In the genomic region with DNA sequence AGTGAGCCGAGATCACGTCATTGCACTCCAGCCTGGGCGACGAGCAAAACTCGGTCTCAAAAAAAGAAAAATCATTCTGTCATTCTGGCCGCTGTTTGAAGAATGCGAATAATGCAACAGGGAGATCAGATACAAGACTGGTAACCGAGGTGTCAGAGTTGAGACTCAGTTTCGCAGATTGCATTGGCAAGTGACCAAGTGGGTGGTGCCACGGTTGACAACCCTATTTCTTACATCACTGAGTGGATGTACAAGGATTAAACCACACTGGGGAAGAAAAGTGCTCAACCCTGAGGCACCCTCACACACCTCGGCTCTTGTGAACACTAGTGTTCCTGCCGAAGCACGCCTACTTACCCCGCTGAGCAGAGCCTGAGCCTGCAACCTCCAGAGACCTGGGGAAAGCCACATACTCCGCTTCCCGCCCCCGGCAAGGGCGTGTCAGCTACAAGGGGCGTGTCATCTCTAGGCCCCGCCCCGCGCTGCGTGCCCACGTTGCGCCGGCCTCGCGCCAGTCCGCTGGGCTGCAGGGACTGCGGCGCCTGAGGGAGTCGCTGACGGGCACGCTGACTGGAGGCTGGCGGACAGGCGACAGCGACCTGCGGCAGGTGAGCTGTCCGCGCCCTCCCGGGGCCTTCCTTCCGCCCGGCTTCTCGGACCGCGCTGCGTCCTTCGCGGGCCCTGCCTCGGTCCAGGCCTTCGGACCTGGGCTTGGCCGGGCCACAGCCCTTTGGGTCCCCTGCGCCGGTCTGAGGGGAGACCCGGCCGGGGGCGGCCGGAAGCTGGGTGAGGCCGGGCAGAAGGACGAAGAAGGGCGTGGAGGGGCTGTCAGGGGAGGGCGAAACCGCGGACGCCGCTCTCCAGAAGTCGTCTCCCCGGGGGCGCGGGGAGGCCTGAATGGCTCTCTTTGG, we compare ENCODE assay signal across 1 cellular context.
TF ChIP-seq lines count a peak whose summit lies in the region.

A gene with protein sequence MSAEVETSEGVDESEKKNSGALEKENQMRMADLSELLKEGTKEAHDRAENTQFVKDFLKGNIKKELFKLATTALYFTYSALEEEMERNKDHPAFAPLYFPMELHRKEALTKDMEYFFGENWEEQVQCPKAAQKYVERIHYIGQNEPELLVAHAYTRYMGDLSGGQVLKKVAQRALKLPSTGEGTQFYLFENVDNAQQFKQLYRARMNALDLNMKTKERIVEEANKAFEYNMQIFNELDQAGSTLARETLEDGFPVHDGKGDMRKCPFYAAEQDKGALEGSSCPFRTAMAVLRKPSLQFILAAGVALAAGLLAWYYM (plus strand): TSS at position 519 of the 911 bp plus-strand sequence. CDS start 29,127 bp downstream, outside the sequence.

TF ChIP-seq in HEK293, 187 proteins besides CTCF, POLR2A, EP300 and RAD21 (continued from another document and continues in another):
- no peak for TF ChIP-seq ZNF654 (tag by site-specific recombination; IDR thresholded peaks at IDR 0.05; ENCODE audit: low read depth)
- no peak for TF ChIP-seq ZNF266 (tag by site-specific recombination; IDR thresholded peaks at IDR 0.05; ENCODE audit: low read depth)
- TF ChIP-seq ZNF324 (tag by site-specific recombination; IDR thresholded peaks at IDR 0.05) = no peak
- no peak for TF ChIP-seq ZNF140 (tag by site-specific recombination; IDR thresholded peaks at IDR 0.05)
- TF ChIP-seq YY2 (tag by site-specific recombination; IDR thresholded peaks at IDR 0.05) = no peak
- TF ChIP-seq ZNF112 (tag by site-specific recombination; IDR thresholded peaks at IDR 0.05) = no peak
- TF ChIP-seq PBX3 (CRISPR knock-in tag; IDR thresholded peaks at IDR 0.05) = peak; percentile 88; the same call in 1 of the 2 replicates
- peak; percentile 72 for TF ChIP-seq EGR2 (tag by site-specific recombination; IDR thresholded peaks at IDR 0.05; ENCODE audit: low read depth)
- TF ChIP-seq ZNF549 (tag by site-specific recombination; IDR thresholded peaks at IDR 0.05) = no peak
- TF ChIP-seq ZNF830 (tag by site-specific recombination; IDR thresholded peaks at IDR 0.05; ENCODE audit: low read depth) = no peak
- peak; percentile 72; the same call in 1 of the 2 replicates for TF ChIP-seq ZFP37 (tag by site-specific recombination; IDR thresholded peaks at IDR 0.05)
- no peak for TF ChIP-seq ZNF416 (tag by site-specific recombination; IDR thresholded peaks at IDR 0.05)
- no peak for TF ChIP-seq MZF1 (tag by site-specific recombination; IDR thresholded peaks at IDR 0.05; ENCODE audit: borderline replicate concordance)
- no peak for TF ChIP-seq ZNF473 (tag by site-specific recombination; IDR thresholded peaks at IDR 0.05)
- TF ChIP-seq SP3 (tag by site-specific recombination; IDR thresholded peaks at IDR 0.05) = peak; percentile 96
- TF ChIP-seq, protein P1, sequence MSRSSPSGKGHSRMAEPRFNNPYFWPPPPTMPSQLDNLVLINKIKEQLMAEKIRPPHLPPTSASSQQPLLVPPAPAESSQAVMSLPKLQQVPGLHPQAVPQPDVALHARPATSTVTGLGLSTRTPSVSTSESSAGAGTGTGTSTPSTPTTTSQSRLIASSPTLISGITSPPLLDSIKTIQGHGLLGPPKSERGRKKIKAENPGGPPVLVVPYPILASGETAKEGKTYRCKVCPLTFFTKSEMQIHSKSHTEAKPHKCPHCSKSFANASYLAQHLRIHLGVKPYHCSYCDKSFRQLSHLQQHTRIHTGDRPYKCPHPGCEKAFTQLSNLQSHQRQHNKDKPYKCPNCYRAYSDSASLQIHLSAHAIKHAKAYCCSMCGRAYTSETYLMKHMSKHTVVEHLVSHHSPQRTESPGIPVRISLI (tag by site-specific recombination; IDR thresholded peaks at IDR 0.05) = no peak
- TF ChIP-seq, protein P2, sequence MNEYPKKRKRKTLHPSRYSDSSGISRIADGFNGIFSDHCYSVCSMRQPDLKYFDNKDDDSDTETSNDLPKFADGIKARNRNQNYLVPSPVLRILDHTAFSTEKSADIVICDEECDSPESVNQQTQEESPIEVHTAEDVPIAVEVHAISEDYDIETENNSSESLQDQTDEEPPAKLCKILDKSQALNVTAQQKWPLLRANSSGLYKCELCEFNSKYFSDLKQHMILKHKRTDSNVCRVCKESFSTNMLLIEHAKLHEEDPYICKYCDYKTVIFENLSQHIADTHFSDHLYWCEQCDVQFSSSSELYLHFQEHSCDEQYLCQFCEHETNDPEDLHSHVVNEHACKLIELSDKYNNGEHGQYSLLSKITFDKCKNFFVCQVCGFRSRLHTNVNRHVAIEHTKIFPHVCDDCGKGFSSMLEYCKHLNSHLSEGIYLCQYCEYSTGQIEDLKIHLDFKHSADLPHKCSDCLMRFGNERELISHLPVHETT (tag by site-specific recombination; IDR thresholded peaks at IDR 0.05) = no peak
- no peak for TF ChIP-seq MYNN (tag by site-specific recombination; IDR thresholded peaks at IDR 0.05; ENCODE audit: borderline replicate concordance)
- no peak for TF ChIP-seq ZNF366 (tag by site-specific recombination; conservative IDR thresholded peaks at IDR 0.05)
- TF ChIP-seq WT1 (tag by site-specific recombination; IDR thresholded peaks at IDR 0.05) = no peak
- no peak for TF ChIP-seq SALL2 (tag by site-specific recombination; IDR thresholded peaks at IDR 0.05; ENCODE audit: borderline replicate concordance)
- no peak; the same call in 1 of the 2 replicates for TF ChIP-seq ZNF501 (tag by site-specific recombination; IDR thresholded peaks at IDR 0.05)
- no peak for TF ChIP-seq ZBTB21 (tag by site-specific recombination; IDR thresholded peaks at IDR 0.05)
- no peak for TF ChIP-seq ZNF19 (tag by site-specific recombination; IDR thresholded peaks at IDR 0.05; ENCODE audit: low read depth)
- peak; percentile 91 for TF ChIP-seq SP2 (tag by site-specific recombination; IDR thresholded peaks at IDR 0.05)
- no peak for TF ChIP-seq GLI4 (tag by site-specific recombination; IDR thresholded peaks at IDR 0.05)
- no peak for TF ChIP-seq ZNF610 (tag by site-specific recombination; IDR thresholded peaks at IDR 0.05; ENCODE audit: borderline replicate concordance)
- TF ChIP-seq, protein P3, sequence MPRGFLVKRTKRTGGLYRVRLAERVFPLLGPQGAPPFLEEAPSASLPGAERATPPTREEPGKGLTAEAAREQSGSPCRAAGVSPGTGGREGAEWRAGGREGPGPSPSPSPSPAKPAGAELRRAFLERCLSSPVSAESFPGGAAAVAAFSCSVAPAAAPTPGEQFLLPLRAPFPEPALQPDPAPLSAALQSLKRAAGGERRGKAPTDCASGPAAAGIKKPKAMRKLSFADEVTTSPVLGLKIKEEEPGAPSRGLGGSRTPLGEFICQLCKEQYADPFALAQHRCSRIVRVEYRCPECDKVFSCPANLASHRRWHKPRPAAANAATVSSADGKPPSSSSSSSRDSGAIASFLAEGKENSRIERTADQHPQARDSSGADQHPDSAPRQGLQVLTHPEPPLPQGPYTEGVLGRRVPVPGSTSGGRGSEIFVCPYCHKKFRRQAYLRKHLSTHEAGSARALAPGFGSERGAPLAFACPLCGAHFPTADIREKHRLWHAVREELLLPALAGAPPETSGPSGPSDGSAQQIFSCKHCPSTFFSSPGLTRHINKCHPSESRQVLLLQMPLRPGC (tag by site-specific recombination; IDR thresholded peaks at IDR 0.05) = peak; percentile 30; the same call in 1 of the 2 replicates
- no peak for TF ChIP-seq HOXA7 (CRISPR knock-in tag; IDR thresholded peaks at IDR 0.05; ENCODE audit: borderline replicate concordance)
- TF ChIP-seq ZNF777 (tag by site-specific recombination; IDR thresholded peaks at IDR 0.05; ENCODE audit: borderline replicate concordance) = no peak; the same call in 1 of the 2 replicates
- TF ChIP-seq ZNF184 (tag by site-specific recombination; IDR thresholded peaks at IDR 0.05) = no peak
- TF ChIP-seq ZBTB7A (tag by site-specific recombination; IDR thresholded peaks at IDR 0.05; ENCODE audit: low read depth) = peak; percentile 66; the same call in 1 of the 2 replicates
- no peak for TF ChIP-seq ZNF707 (tag by site-specific recombination; IDR thresholded peaks at IDR 0.05)
- peak; percentile 80; the same call in 1 of the 2 replicates for TF ChIP-seq ZNF335 (tag by site-specific recombination; conservative IDR thresholded peaks at IDR 0.05)
- TF ChIP-seq AEBP2 (tag by site-specific recombination; IDR thresholded peaks at IDR 0.05; ENCODE audit: borderline replicate concordance) = no peak
- TF ChIP-seq ZNF76 (tag by site-specific recombination; IDR thresholded peaks at IDR 0.05; ENCODE audit: borderline replicate concordance, low read depth) = peak; percentile 57; the same call in 1 of the 2 replicates
- TF ChIP-seq ZNF148 (tag by site-specific recombination; IDR thresholded peaks at IDR 0.05; ENCODE audit: borderline replicate concordance) = no peak
- TF ChIP-seq, protein P4, sequence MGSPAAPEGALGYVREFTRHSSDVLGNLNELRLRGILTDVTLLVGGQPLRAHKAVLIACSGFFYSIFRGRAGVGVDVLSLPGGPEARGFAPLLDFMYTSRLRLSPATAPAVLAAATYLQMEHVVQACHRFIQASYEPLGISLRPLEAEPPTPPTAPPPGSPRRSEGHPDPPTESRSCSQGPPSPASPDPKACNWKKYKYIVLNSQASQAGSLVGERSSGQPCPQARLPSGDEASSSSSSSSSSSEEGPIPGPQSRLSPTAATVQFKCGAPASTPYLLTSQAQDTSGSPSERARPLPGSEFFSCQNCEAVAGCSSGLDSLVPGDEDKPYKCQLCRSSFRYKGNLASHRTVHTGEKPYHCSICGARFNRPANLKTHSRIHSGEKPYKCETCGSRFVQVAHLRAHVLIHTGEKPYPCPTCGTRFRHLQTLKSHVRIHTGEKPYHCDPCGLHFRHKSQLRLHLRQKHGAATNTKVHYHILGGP (tag by site-specific recombination; IDR thresholded peaks at IDR 0.05) = no peak
- TF ChIP-seq ZNF626 (tag by site-specific recombination; IDR thresholded peaks at IDR 0.05) = no peak
- TF ChIP-seq BCL11A (tag by site-specific recombination; IDR thresholded peaks at IDR 0.05; ENCODE audit: low read depth) = no peak
- TF ChIP-seq GFI1B (tag by site-specific recombination; IDR thresholded peaks at IDR 0.05) = no peak
- no peak for TF ChIP-seq ZNF423 (tag by site-specific recombination; IDR thresholded peaks at IDR 0.05)
- TF ChIP-seq ZNF354C (tag by site-specific recombination; IDR thresholded peaks at IDR 0.05; ENCODE audit: borderline replicate concordance, low read depth) = no peak
- no peak for TF ChIP-seq ZNF776 (tag by site-specific recombination; IDR thresholded peaks at IDR 0.05; ENCODE audit: borderline replicate concordance)
- TF ChIP-seq ZNF571 (tag by site-specific recombination; IDR thresholded peaks at IDR 0.05) = no peak
- TF ChIP-seq KLF17 (tag by site-specific recombination; IDR thresholded peaks at IDR 0.05) = peak; percentile 85
- TF ChIP-seq, protein P5, sequence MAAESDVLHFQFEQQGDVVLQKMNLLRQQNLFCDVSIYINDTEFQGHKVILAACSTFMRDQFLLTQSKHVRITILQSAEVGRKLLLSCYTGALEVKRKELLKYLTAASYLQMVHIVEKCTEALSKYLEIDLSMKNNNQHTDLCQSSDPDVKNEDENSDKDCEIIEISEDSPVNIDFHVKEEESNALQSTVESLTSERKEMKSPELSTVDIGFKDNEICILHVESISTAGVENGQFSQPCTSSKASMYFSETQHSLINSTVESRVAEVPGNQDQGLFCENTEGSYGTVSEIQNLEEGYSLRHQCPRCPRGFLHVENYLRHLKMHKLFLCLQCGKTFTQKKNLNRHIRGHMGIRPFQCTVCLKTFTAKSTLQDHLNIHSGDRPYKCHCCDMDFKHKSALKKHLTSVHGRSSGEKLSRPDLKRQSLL (tag by site-specific recombination; IDR thresholded peaks at IDR 0.05) = no peak
- no peak for TF ChIP-seq REPIN1 (tag by site-specific recombination; IDR thresholded peaks at IDR 0.05; ENCODE audit: low read depth)
